ENCODE assay signal across 16 cellular contexts in the genomic region with DNA sequence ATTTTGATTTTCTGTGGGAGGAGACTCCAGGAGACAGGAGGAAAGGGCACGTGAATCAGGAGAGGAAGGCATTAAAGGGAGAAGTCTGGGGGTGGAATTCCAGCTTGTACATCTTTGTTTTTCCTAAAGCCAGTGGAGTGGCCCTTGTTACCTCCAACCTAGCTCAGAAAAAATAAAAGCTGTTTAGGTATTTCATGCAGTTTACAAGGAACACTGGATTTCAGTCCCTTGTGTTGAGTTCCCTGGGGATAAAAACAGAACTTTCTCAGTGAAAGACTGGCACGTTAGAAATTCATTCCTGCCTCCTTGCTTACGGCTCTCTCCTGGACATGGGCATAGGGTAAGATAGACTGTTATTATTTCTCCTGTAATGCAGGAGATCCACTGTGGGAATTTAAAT.
A peak's percentile ranks its signal among the peaks of the same experiment; 100 is the strongest.
DNase-seq lines count a peak whose midpoint lies in the region; ATAC-seq, FAIRE-seq and TF ChIP-seq lines count a peak whose summit lies in the region.
"Had no signal": no experiment of that assay in that cellular context is flagged by ENCODE, and none has a peak within 500 bp of the region (broad histone marks: within the 10 kb centered on the region; RNA-seq: fewer than 3 reads in every experiment).

No MANE protein-coding gene starts in this region.

- POLR2A ChIA-PET in HepG2 (lab: Yijun Ruan, JAX) = no interaction called here

- CTCF ChIA-PET in HepG2 (lab: Yijun Ruan, JAX; ENCODE audit: low intra/inter-chr PET ratio, low total read pairs) = no interaction called here

- H3K36me3 Mint-ChIP-seq in brain (no peaks in the 10 kb centered on the region), nephron progenitor cell (ENCODE audit: low read depth) (no peaks in the 10 kb centered on the region)
- H3K36me3 Mint-ChIP-seq: activated CD4-positive, alpha-beta memory T cell treated with anti-CD3 and anti-CD28 coated beads for 36 hours had no signal

- H3K4me3 ChIP-seq in HepG2 (replicated peaks in 1 of 3; ENCODE audit: insufficient read depth in 1 of 3, low read depth in 2 of 3, low read length in 3 of 3) (no peak overlapping the region; a peak in 1 of 6 replicates), right lobe of liver (no peak overlapping the region), spleen (no peak overlapping the region)
- H3K4me3 ChIP-seq: upper lobe of left lung had no signal

- no peak for TF ChIP-seq CTCF in HepG2 (CRISPR knock-in tag; IDR thresholded peaks at IDR 0.05)
- no peak for TF ChIP-seq CTCF in right lobe of liver (IDR thresholded peaks at IDR 0.05)
- no peak for TF ChIP-seq CTCF in brain (conservative IDR thresholded peaks at IDR 0.05)
- TF ChIP-seq CTCF in nephron progenitor cell (IDR thresholded peaks at IDR 0.05) = no peak
- TF ChIP-seq CTCF in spleen (IDR thresholded peaks at IDR 0.05 in 8 of 11, conservative IDR thresholded peaks at IDR 0.05 in 3 of 11) = no peak

- H3K27ac Mint-ChIP-seq in brain = peak overlapping the region in 4 of 5 experiments; percentile 21 to 42 (median 24)
- peak overlapping the region; percentile 99 for H3K27ac Mint-ChIP-seq in nephron progenitor cell

- FAIRE-seq in HepG2 (lab: Jason Lieb, UNC) = no peak

- peaks cover 21% of the 10 kb centered on the region for H3K4me1 Mint-ChIP-seq in brain
- peaks cover 75% of the 10 kb centered on the region for H3K4me1 Mint-ChIP-seq in nephron progenitor cell

- peaks cover 0 to 4% of the 10 kb centered on the region in 2 experiments; a peak in 1 of 5 replicates for H3K27me3 ChIP-seq in HepG2 (ENCODE audit: control insufficient read depth in 1 of 2, insufficient read depth in 2 of 2, low read length in 2 of 2)
- no peaks in the 10 kb centered on the region for H3K27me3 ChIP-seq in right lobe of liver
- H3K27me3 ChIP-seq in spleen (replicated peaks in 1 of 7) = no peaks in the 10 kb centered on the region
- H3K27me3 ChIP-seq: upper lobe of left lung had no signal

- H3K79me2 ChIP-seq in HepG2 (ENCODE audit: insufficient read depth, low read length) = no peaks in the 10 kb centered on the region

- H3K9me3 Mint-ChIP-seq in brain (no peaks in the 10 kb centered on the region), nephron progenitor cell (no peaks in the 10 kb centered on the region)
- H3K9me3 Mint-ChIP-seq: activated CD4-positive, alpha-beta memory T cell treated with anti-CD3 and anti-CD28 coated beads for 36 hours had no signal

- H3K9ac ChIP-seq in HepG2 (ENCODE audit: insufficient read depth, low read depth, low read length) = no peak overlapping the region
- H3K9ac ChIP-seq: KMS-11 had no signal

- H3K4me1 ChIP-seq in HepG2 (ENCODE audit: insufficient read depth, low read length) = peaks cover 13% of the 10 kb centered on the region
- H3K4me1 ChIP-seq in right lobe of liver = no peaks in the 10 kb centered on the region
- H3K4me1 ChIP-seq in spleen = peaks cover 0 to 6% (median 0%) of the 10 kb centered on the region in 6 donors
- H3K4me1 ChIP-seq: upper lobe of left lung had no signal

- H3K27ac ChIP-seq in HepG2 (ENCODE audit: extremely low read length, insufficient read depth, low read length) (no peak overlapping the region), right lobe of liver (no peak overlapping the region), spleen (no peak overlapping the region)
- H3K27ac ChIP-seq: KMS-11, upper lobe of left lung had no signal

- ATAC-seq in HepG2 (peak; percentile 86), right lobe of liver (no peak), HG02852 (IDR thresholded peaks at IDR 0.05; ENCODE audit: unreplicated experiment) (no peak)

- no peaks in the 10 kb centered on the region for H3K36me3 ChIP-seq in HepG2 (replicated peaks in 1 of 2; ENCODE audit: control insufficient read depth in 1 of 2, insufficient read depth in 2 of 2, low read length in 2 of 2)
- H3K36me3 ChIP-seq in right lobe of liver = no peaks in the 10 kb centered on the region
- H3K36me3 ChIP-seq in spleen = no peaks in the 10 kb centered on the region
- H3K36me3 ChIP-seq: upper lobe of left lung had no signal

- WGBS in HepG2 (ENCODE audit: low lambda C conversion rate) = 9% methylated on average over 3 of the region's 3 CpGs
- WGBS in right lobe of liver (ENCODE audit: insufficient coverage, low coverage, low lambda C conversion rate, missing lambda C conversion rate) = 65% methylated on average over 3 of the region's 3 CpGs
- WGBS in spleen, 5 donors = 79 to 97% (median 88%) methylated on average over 3 of the region's 3 CpGs

- H3K4me2 ChIP-seq in HepG2 (ENCODE audit: low read depth, low read length) = peak overlapping the region; percentile 27
- H3K4me2 ChIP-seq: KMS-11 had no signal

- BruUV-seq in HepG2 (replicated peaks; lab: Mats Ljungman, UMichigan) = no TSS peak

- intact Hi-C loops in HepG2 (cut with micrococcal nuclease; ENCODE audit: unreplicated experiment) (no loop called here), right lobe of liver (cut with DNase I) (no loop called here), spleen (cut with DNase I; ENCODE audit: low total_unique reads) (no loop called here)

- peak overlapping the region; percentile 12 for H2AFZ ChIP-seq in HepG2 (ENCODE audit: low read length)

- H3K4me3 Mint-ChIP-seq in brain (no peak overlapping the region), nephron progenitor cell (peak overlapping the region; percentile 53)
- H3K4me3 Mint-ChIP-seq: activated CD4-positive, alpha-beta memory T cell treated with anti-CD3 and anti-CD28 coated beads for 36 hours had no signal

- TF ChIP-seq POLR2A in HepG2 (IDR thresholded peaks at IDR 0.05; ENCODE audit: insufficient read depth in 1 of 2, low read depth in 2 of 2, low read length in 2 of 2) (no peak), right lobe of liver (IDR thresholded peaks at IDR 0.05) (no peak), spleen (IDR thresholded peaks at IDR 0.05) (no peak)

- TF ChIP-seq EP300 in HepG2 (IDR thresholded peaks at IDR 0.05; ENCODE audit: low read depth in 2 of 2, low read length in 2 of 2) (no peak), HepG2 (CRISPR knock-in tag; IDR thresholded peaks at IDR 0.05; ENCODE audit: borderline replicate concordance) (no peak)

- H3K9me3 ChIP-seq in HepG2 (ENCODE audit: low read length) = no peaks in the 10 kb centered on the region
- no peaks in the 10 kb centered on the region for H3K9me3 ChIP-seq in right lobe of liver
- H3K9me3 ChIP-seq in spleen = no peaks in the 10 kb centered on the region
- H3K9me3 ChIP-seq: upper lobe of left lung had no signal

- no peak for TF ChIP-seq RAD21 in HepG2 (CRISPR knock-in tag; IDR thresholded peaks at IDR 0.05)

- in situ Hi-C loops in HepG2 (cut with HindIII; ENCODE audit: extremely low pct_ligation_motif_present, low pct_unique_long_range_greater_than_20kb) = no loop called here

- H3K27me3 Mint-ChIP-seq in brain (peaks cover 4% of the 10 kb centered on the region), nephron progenitor cell (ENCODE audit: low read depth, poor library complexity) (no peaks in the 10 kb centered on the region)
- H3K27me3 Mint-ChIP-seq: activated CD4-positive, alpha-beta memory T cell treated with anti-CD3 and anti-CD28 coated beads for 36 hours had no signal

- DNase-seq in HepG2 (ENCODE audit: low spot score) = peak; percentile 10
- DNase-seq in right lobe of liver = no peak
- DNase-seq in nephron progenitor cell = no peak
- DNase-seq in NCI-H69 (lab: John Stamatoyannopoulos, UW) = no peak
- no peak for DNase-seq in NCI-H2196 treated with DMSO at 0.1 percent for 48 hours (lab: John Stamatoyannopoulos, UW; ENCODE audit: unreplicated experiment)
- DNase-seq in spleen = no peak
- DNase-seq: activated CD4-positive, alpha-beta memory T cell treated with anti-CD3 and anti-CD28 coated beads for 36 hours; activated naive CD4-positive, alpha-beta T cell; erythroblast; NCI-H1694; NCI-H774; occipital lobe; upper lobe of left lung had no signal

- H4K20me1 ChIP-seq in HepG2 (ENCODE audit: insufficient read depth, low read length) = no peaks in the 10 kb centered on the region

TF ChIP-seq in HepG2, 621 proteins besides CTCF, POLR2A, EP300 and RAD21:
- TF ChIP-seq FOXP1 (IDR thresholded peaks at IDR 0.05) (no peak), FOXP1 (CRISPR knock-in tag; IDR thresholded peaks at IDR 0.05) (0 out of 2 replicates have a peak, but pooled peaks have one; percentile 1), JUN (CRISPR knock-in tag; IDR thresholded peaks at IDR 0.05) (no peak), GLI4 (CRISPR knock-in tag; IDR thresholded peaks at IDR 0.05; ENCODE audit: borderline replicate concordance) (0 out of 2 replicates have a peak, but pooled peaks have one; percentile 38)
- TF ChIP-seq, protein P1, sequence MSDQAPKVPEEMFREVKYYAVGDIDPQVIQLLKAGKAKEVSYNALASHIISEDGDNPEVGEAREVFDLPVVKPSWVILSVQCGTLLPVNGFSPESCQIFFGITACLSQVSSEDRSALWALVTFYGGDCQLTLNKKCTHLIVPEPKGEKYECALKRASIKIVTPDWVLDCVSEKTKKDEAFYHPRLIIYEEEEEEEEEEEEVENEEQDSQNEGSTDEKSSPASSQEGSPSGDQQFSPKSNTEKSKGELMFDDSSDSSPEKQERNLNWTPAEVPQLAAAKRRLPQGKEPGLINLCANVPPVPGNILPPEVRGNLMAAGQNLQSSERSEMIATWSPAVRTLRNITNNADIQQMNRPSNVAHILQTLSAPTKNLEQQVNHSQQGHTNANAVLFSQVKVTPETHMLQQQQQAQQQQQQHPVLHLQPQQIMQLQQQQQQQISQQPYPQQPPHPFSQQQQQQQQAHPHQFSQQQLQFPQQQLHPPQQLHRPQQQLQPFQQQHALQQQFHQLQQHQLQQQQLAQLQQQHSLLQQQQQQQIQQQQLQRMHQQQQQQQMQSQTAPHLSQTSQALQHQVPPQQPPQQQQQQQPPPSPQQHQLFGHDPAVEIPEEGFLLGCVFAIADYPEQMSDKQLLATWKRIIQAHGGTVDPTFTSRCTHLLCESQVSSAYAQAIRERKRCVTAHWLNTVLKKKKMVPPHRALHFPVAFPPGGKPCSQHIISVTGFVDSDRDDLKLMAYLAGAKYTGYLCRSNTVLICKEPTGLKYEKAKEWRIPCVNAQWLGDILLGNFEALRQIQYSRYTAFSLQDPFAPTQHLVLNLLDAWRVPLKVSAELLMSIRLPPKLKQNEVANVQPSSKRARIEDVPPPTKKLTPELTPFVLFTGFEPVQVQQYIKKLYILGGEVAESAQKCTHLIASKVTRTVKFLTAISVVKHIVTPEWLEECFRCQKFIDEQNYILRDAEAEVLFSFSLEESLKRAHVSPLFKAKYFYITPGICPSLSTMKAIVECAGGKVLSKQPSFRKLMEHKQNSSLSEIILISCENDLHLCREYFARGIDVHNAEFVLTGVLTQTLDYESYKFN (CRISPR knock-in tag; conservative IDR thresholded peaks at IDR 0.05) = 0 out of 2 replicates have a peak, but pooled peaks have one; percentile 38
